8 cellular contexts compared by ENCODE assay signal in genomic region chr16:10964039-10964890, GRCh38. TPM values are rescaled to one million over a fixed set of nuclear protein-coding genes. Genes with fewer than 3 reads are reported as not detected.
DNase-seq lines count a peak whose midpoint lies in the region; ATAC-seq and TF ChIP-seq lines count a peak whose summit lies in the region.
"Had no signal": no experiment of that assay in that cellular context is flagged by ENCODE, and none has a peak within 500 bp of the region (broad histone marks: within the 10 kb centered on the region; RNA-seq: fewer than 3 reads in every experiment).

No MANE protein-coding gene starts in this region.

- peak; percentile 54 for ATAC-seq in HG03342 (IDR thresholded peaks at IDR 0.05; ENCODE audit: unreplicated experiment)
- ATAC-seq in lower lobe of right lung = peak; percentile 92

- H3K9me3 ChIP-seq in colonic mucosa (no peaks in the 10 kb centered on the region), lower lobe of right lung (no peaks in the 10 kb centered on the region)

- peak; percentile 93 for TF ChIP-seq CTCF in GM13976 (IDR thresholded peaks at IDR 0.05; ENCODE audit: borderline replicate concordance, control extremely low read depth, extremely low read depth, insufficient read depth, missing control alignments)
- peak; percentile 96 for TF ChIP-seq CTCF in colonic mucosa (IDR thresholded peaks at IDR 0.05)
- peak; percentile 99 for TF ChIP-seq CTCF in lower lobe of right lung (IDR thresholded peaks at IDR 0.05)

- H3K4me3 ChIP-seq in colonic mucosa = no peak overlapping the region
- no peak overlapping the region for H3K4me3 ChIP-seq in lower lobe of right lung
- H3K4me3 ChIP-seq: skin epidermis had no signal

- DNase-seq in GM13976 (ENCODE audit: low spot score) (peak; percentile 71), NCI-H526 treated with DMSO at 0.1 percent for 48 hours (lab: John Stamatoyannopoulos, UW) (peak; percentile 59), colonic mucosa (peak; percentile 86), lower lobe of right lung (peak; percentile 87)
- peak; percentile 74 to 81 for DNase-seq in activated CD4-positive, alpha-beta T cell treated with anti-CD3 and anti-CD28 coated beads, Interleukin-2, amount 50 U/mL, for 24 hours (ENCODE audit: low read depth in 1 of 2, low spot score in 1 of 2)
- peak; percentile 78 to 83 (median 80) for DNase-seq in stimulated activated CD4-positive, alpha-beta T cell treated with anti-CD3 and anti-CD28 coated beads, TNF-alpha, amount 100 ng/mL, for 48 hours (ENCODE audit: low read depth in 3 of 3)

- in situ Hi-C loops in GM13976 (cut with MboI; ENCODE audit: low sequenced_read_pairs, unreplicated experiment) = loop anchor here (10.0 to 25.0 kb wide), 4 partner anchors 291 to 848 kb away; partner anchors contain the start of gene SOCS1

- H3K27me3 ChIP-seq in colonic mucosa (no peaks in the 10 kb centered on the region), lower lobe of right lung (ENCODE audit: low read depth) (no peaks in the 10 kb centered on the region)

- no peaks in the 10 kb centered on the region for H3K36me3 ChIP-seq in colonic mucosa
- H3K36me3 ChIP-seq in lower lobe of right lung = peaks cover 27% of the 10 kb centered on the region

- H3K27ac ChIP-seq in colonic mucosa (no peak overlapping the region), lower lobe of right lung (no peak overlapping the region)

- H3K4me1 ChIP-seq in colonic mucosa (no peaks in the 10 kb centered on the region), lower lobe of right lung (peaks cover 8% of the 10 kb centered on the region)

- intact Hi-C loops in colonic mucosa (cut with DNase I) (no loop called here), lower lobe of right lung (cut with DNase I) (no loop called here)

- no peak overlapping the region for H3K9ac ChIP-seq in colonic mucosa (ENCODE audit: low read depth in 2 of 2, low read length in 2 of 2)

RNA-seq across cellular contexts. Expression of gene CLEC16A, which starts 19.9 kb away (rescaled TPM):
- total RNA-seq in colonic mucosa = 10 to 100 TPM; 24.9 to 29.6 TPM
- total RNA-seq in lower lobe of right lung = 34.6 TPM

RNA-seq across cellular contexts. Expression of gene DEXI, which starts 22.0 kb away (rescaled TPM):
- 10 to 100 TPM; 23.8 to 29.5 TPM for total RNA-seq in colonic mucosa
- total RNA-seq in lower lobe of right lung = 29.9 TPM
